ENCODE assay signal across 8 cellular contexts in the genomic region with DNA sequence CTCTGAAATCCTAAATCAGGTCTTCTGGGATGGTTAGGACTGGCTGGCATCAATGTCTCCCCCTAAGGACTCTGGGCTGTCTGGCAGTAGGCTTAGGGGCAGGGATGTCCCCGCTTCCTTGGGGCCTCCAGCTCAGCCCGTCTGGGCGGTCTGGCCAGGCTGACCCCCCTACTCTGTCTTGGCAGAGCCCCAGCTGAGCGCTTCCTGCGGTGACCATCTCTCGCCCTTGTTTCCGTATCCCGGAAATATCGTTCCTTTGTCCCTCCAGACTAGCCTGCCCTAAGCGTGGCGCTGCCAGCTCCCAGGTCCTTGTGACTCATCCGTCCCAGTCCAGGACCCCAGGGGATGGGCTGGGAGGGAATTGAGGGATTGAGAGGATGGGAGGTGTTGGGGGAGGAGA. TPM values are rescaled to one million over a fixed set of nuclear protein-coding genes. Genes with fewer than 3 reads are reported as not detected.
DNase-seq lines count a peak whose midpoint lies in the region; ATAC-seq and TF ChIP-seq lines count a peak whose summit lies in the region.

No MANE protein-coding gene starts in this region.

- DNase-seq in DMS153 treated with DMSO at 0.1 percent for 48 hours (lab: John Stamatoyannopoulos, UW; ENCODE audit: unreplicated experiment) (peak; percentile 15), fibroblast of peridontal ligament (ENCODE audit: extremely low read depth) (peak; percentile 35), osteocyte (ENCODE audit: extremely low spot score, unreplicated experiment) (peak; percentile 89), NCI-H526 treated with DMSO at 0.1 percent for 48 hours (lab: John Stamatoyannopoulos, UW) (no peak), NOMO-1 (lab: John Stamatoyannopoulos, UW; ENCODE audit: unreplicated experiment in 2 of 2) (no peak)
- no peak for DNase-seq in stimulated activated CD4-positive, alpha-beta T cell treated with anti-CD3 and anti-CD28 coated beads, Interleukin-2, amount 100 ng/mL, for 24 hours

- H3K9me3 Mint-ChIP-seq in osteocyte (ENCODE audit: unreplicated experiment), result no peaks in the 10 kb centered on the region

- peak overlapping the region; percentile 91 for H3K27ac Mint-ChIP-seq in osteocyte (ENCODE audit: unreplicated experiment)

- peak overlapping the region; percentile 19 for H3K4me3 Mint-ChIP-seq in osteocyte (ENCODE audit: unreplicated experiment)

- no peak for TF ChIP-seq CTCF in osteocyte (IDR thresholded peaks at IDR 0.05)

- no peak for ATAC-seq in HG03280 (IDR thresholded peaks at IDR 0.05; ENCODE audit: unreplicated experiment)

- no peaks in the 10 kb centered on the region for H3K27me3 Mint-ChIP-seq in osteocyte (ENCODE audit: unreplicated experiment)

- H3K36me3 Mint-ChIP-seq in osteocyte (ENCODE audit: unreplicated experiment), result no peaks in the 10 kb centered on the region

- peaks cover 50% of the 10 kb centered on the region for H3K4me1 Mint-ChIP-seq in osteocyte (ENCODE audit: unreplicated experiment)

TF ChIP-seq in PFSK-1, 5 proteins besides CTCF, POLR2A, EP300 and RAD21:
- TF ChIP-seq SIN3A (IDR thresholded peaks at IDR 0.05; ENCODE audit: borderline replicate concordance, insufficient read depth, low read length) (no peak), FOXP2 (optimal IDR thresholded peaks at IDR 0.05; ENCODE audit: borderline replicate concordance, extremely low read depth, extremely low read length, insufficient read depth) (peak; percentile 52), REST (IDR thresholded peaks at IDR 0.05; ENCODE audit: insufficient read depth in 1 of 2, low read depth in 2 of 2, low read length in 2 of 2) (no peak; a peak in 1 of 4 replicates), POLR2AphosphoS5 (IDR thresholded peaks at IDR 0.05; ENCODE audit: low read depth, low read length) (0 out of 2 replicates have a peak, but pooled peaks have one; percentile 39), TAF1 (IDR thresholded peaks at IDR 0.05; ENCODE audit: borderline replicate concordance, insufficient read depth, low read length) (no peak)

RNA-seq across cellular contexts. Expression of gene GTPBP3, which starts 11.3 kb away (rescaled TPM):
- 66.1 TPM for polyA plus RNA-seq in PFSK-1 (2012; ENCODE audit: insufficient read length, low read depth)
- 27.2 and 28.9 TPM in 2 replicates for total RNA-seq in osteocyte

RNA-seq across cellular contexts. Expression of gene ANO8, which starts 14.0 kb away (rescaled TPM):
- polyA plus RNA-seq in PFSK-1 (2012; ENCODE audit: insufficient read length, low read depth), result 19.1 TPM
- total RNA-seq in osteocyte, result 17.7 and 21.9 TPM in 2 replicates

RNA-seq across cellular contexts. Expression of gene PLVAP, which starts 28.4 kb away (rescaled TPM):
- 0.79 TPM for polyA plus RNA-seq in PFSK-1 (2012; ENCODE audit: insufficient read length, low read depth)
- 0.26 TPM in 1 of 2 replicates, not detected in the other for total RNA-seq in osteocyte

RNA-seq across cellular contexts. Expression of gene DDA1, which starts 39.3 kb away (rescaled TPM):
- polyA plus RNA-seq in PFSK-1 (2012; ENCODE audit: insufficient read length, low read depth), result 75.9 TPM
- total RNA-seq in osteocyte, result 46.3 and 50.0 TPM in 2 replicates

RNA-seq across cellular contexts. Expression of gene MRPL34, which starts 43.0 kb away (rescaled TPM):
- 160 TPM for polyA plus RNA-seq in PFSK-1 (2012; ENCODE audit: insufficient read length, low read depth)
- 66.9 and 78.8 TPM in 2 replicates for total RNA-seq in osteocyte

Comparison
In these comparisons a context has a peak if more than half of its experiments do, and no peak if none do; other contexts are left out.
1. DNase-seq: peak in DMS153 treated with DMSO at 0.1 percent for 48 hours (single experiment), fibroblast of peridontal ligament (single experiment) and osteocyte (single experiment); none in stimulated activated CD4-positive, alpha-beta T cell treated with anti-CD3 and anti-CD28 coated beads, Interleukin-2, amount 100 ng/mL, for 24 hours (0 of 2), NCI-H526 treated with DMSO at 0.1 percent for 48 hours (single experiment) and NOMO-1 (0 of 2).